Comparison of ENCODE assay signal across 10 cellular contexts in the genomic region with DNA sequence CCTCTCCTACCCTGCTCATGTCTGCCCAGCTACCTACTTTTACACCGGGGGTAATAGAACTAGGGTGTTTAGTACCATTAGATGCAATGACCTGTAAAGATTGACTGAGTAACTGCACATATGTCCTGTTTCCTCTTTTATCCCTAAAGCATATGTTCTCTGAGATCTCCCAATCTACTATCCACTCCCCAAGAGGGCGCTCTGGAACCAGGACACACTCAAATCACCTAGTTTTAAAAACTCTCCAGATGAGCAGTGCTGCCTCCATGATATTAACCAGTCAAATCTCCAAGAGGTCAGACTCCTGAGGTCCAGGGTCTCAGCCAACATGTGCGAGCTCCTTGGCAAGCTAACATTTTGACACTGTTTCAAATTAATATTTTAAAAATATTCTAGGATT.
DNase-seq lines count a peak whose midpoint lies in the region; ATAC-seq and TF ChIP-seq lines count a peak whose summit lies in the region.
"Had no signal": no experiment of that assay in that cellular context is flagged by ENCODE, and none has a peak within 500 bp of the region (broad histone marks: within the 10 kb centered on the region; RNA-seq: fewer than 3 reads in every experiment).

No MANE protein-coding gene starts in this region.

- H3K27me3 ChIP-seq in BE2C (no peaks in the 10 kb centered on the region), Panc1 (ENCODE audit: control insufficient read depth, insufficient read depth, low read length) (no peaks in the 10 kb centered on the region)
- H3K27me3 ChIP-seq: neutrophil had no signal

- H3K4me3 ChIP-seq in BE2C (ENCODE audit: low read depth, low read length) (no peak overlapping the region), Panc1 (ENCODE audit: low read depth in 2 of 2, low read length in 2 of 2) (no peak overlapping the region), fibroblast of pulmonary artery (replicated peaks; ENCODE audit: low read depth, low read length) (no peak overlapping the region)

- no peaks in the 10 kb centered on the region for H3K9me3 ChIP-seq in BE2C
- H3K9me3 ChIP-seq in Panc1 (ENCODE audit: control insufficient read depth, insufficient read depth, low read depth, low read length): no peaks in the 10 kb centered on the region
- H3K9me3 ChIP-seq: neutrophil had no signal

- no peak overlapping the region for H3K27ac ChIP-seq in Panc1 (ENCODE audit: low read length)
- H3K27ac ChIP-seq: neutrophil had no signal

- in situ Hi-C loops in Panc1 (cut with HindIII; ENCODE audit: low pct_unique_long_range_greater_than_20kb, low sequenced_read_pairs): no loop called here

- POLR2A ChIA-PET in Panc1 (lab: Charles Lee): no interaction called here

- CTCF ChIA-PET in Panc1 (lab: Charles Lee): interaction anchor here (0.6 kb wide), 1 partner anchor 172 kb away, joined by 3 read pairs; no protein-coding TSS in a partner anchor

- TF ChIP-seq CTCF in BE2C (IDR thresholded peaks at IDR 0.05; ENCODE audit: low read depth, low read length) (peak; percentile 48), Panc1 (IDR thresholded peaks at IDR 0.05) (peak; percentile 47), fibroblast of pulmonary artery (IDR thresholded peaks at IDR 0.05; ENCODE audit: low read length, missing control alignments) (peak; percentile 55)

- no peak for ATAC-seq in Panc1
- no peak for ATAC-seq in HG02642 (IDR thresholded peaks at IDR 0.05; ENCODE audit: poor library complexity, unreplicated experiment)
- ATAC-seq in HG02852 (IDR thresholded peaks at IDR 0.05; ENCODE audit: unreplicated experiment): no peak
- ATAC-seq in GM21529 (IDR thresholded peaks at IDR 0.05; ENCODE audit: unreplicated experiment): no peak

- BruUV-seq in Panc1 (replicated peaks; lab: Mats Ljungman, UMichigan): no TSS peak

- H3K4me1 ChIP-seq in BE2C (no peaks in the 10 kb centered on the region), Panc1 (ENCODE audit: control insufficient read depth, insufficient read depth, low read length) (no peaks in the 10 kb centered on the region; the same call in 1 of the 2 replicates)

- DNase-seq in BE2C (peak; percentile 26), HCEC 1CT (peak; percentile 24), Panc1 (ENCODE audit: low read depth, low spot score) (no peak), fibroblast of pulmonary artery (ENCODE audit: low read depth) (peak; percentile 63)
- DNase-seq in activated naive CD4-positive, alpha-beta T cell treated with Interleukin-2 at 50 U/mL for 16 hours: no peak
- DNase-seq: activated T-cell treated with anti-CD3 and anti-CD28 coated beads, Interleukin-2, amount 50 U/mL, for 24 hours had no signal

- H3K36me3 ChIP-seq in BE2C (no peaks in the 10 kb centered on the region), Panc1 (ENCODE audit: control insufficient read depth, insufficient read depth, low read length) (no peaks in the 10 kb centered on the region)
- H3K36me3 ChIP-seq: neutrophil had no signal

- intact Hi-C loops in Panc1 (cut with micrococcal nuclease; ENCODE audit: unreplicated experiment): no loop called here

Comparison
In these comparisons a context has a peak if more than half of its experiments do, and no peak if none do; other contexts are left out.
1. DNase-seq: peak in BE2C (single experiment), HCEC 1CT (single experiment) and fibroblast of pulmonary artery (single experiment); none in Panc1 (single experiment) and activated naive CD4-positive, alpha-beta T cell treated with Interleukin-2 at 50 U/mL for 16 hours (single experiment).
2. Peak in every context shown above with its lines, with median percentiles within 50 percentile points of each other: CTCF ChIP-seq.